ENCODE assay signal across 30 cellular contexts in genomic region chr5:545641-546375, GRCh38. TPM values are rescaled to one million over a fixed set of nuclear protein-coding genes. Genes with fewer than 3 reads are reported as not detected.
A peak's percentile ranks its signal among the peaks of the same experiment; 100 is the strongest.
DNase-seq lines count a peak whose midpoint lies in the region; ATAC-seq and TF ChIP-seq lines count a peak whose summit lies in the region.
"Had no signal": no experiment of that assay in that cellular context is flagged by ENCODE, and none has a peak within 500 bp of the region (broad histone marks: within the 10 kb centered on the region; RNA-seq: fewer than 3 reads in every experiment).

No MANE protein-coding gene starts in this region.

- peaks cover 13% of the 10 kb centered on the region for H3K9me3 Mint-ChIP-seq in WTC11
- H3K9me3 Mint-ChIP-seq: CD8-positive, alpha-beta T cell had no signal

- peaks cover 27% of the 10 kb centered on the region for H3K27me3 Mint-ChIP-seq in WTC11 (ENCODE audit: low read depth)

- 84 to 92% (median 85%) methylated on average over 10 to 12 of the region's 12 CpGs for WGBS in psoas muscle, 3 donors
- WGBS in testis, 2 donors: 93 to 100% methylated on average over 2 to 10 of the region's 12 CpGs

- no peaks in the 10 kb centered on the region for H3K4me1 ChIP-seq in left ventricle myocardium inferior
- no peaks in the 10 kb centered on the region for H3K4me1 ChIP-seq in psoas muscle
- no peaks in the 10 kb centered on the region for H3K4me1 ChIP-seq in testis
- H3K4me1 ChIP-seq: esophagus muscularis mucosa, foreskin keratinocyte had no signal

- peak; percentile 2 for DNase-seq in activated gamma-delta T cell treated with Interleukin-2 at 50 U/mL for 16 hours
- no peak for DNase-seq in activated gamma-delta T cell (lab: John Stamatoyannopoulos, UW)
- peak; percentile 6 for DNase-seq in WTC11 (ENCODE audit: low spot score)
- peak; percentile 12 for DNase-seq in left ventricle myocardium inferior
- DNase-seq in psoas muscle: peak; percentile 5 to 25
- DNase-seq in NCI-H2029 (lab: John Stamatoyannopoulos, UW): no peak
- DNase-seq in testis: no peak
- DNase-seq: activated CD8-positive, alpha-beta T cell treated with anti-CD3 and anti-CD28 coated beads, Interleukin-2, amount 10 ng/mL, durations not matched to agents 7 days and 5 days; activated T-cell treated with anti-CD3 and anti-CD28 coated beads for 4 hours; CD8-positive, alpha-beta T cell; central memory CD4-positive, alpha-beta T cell; foreskin keratinocyte; IMR-90; islet precursor cell; NCI-H1417 treated with DMSO at 0.1 percent for 48 hours; NCI-H2081; NCI-H2227 treated with DMSO at 0.1 percent for 48 hours; NCI-H526; nephron progenitor cell; PC-3; retina; stimulated activated CD4-positive, alpha-beta T cell treated with anti-CD3 and anti-CD28 coated beads, Interleukin-2, amount 100 ng/mL, for 24 hours had no signal

- CTCF ChIA-PET in WTC11 (lab: Charles Lee): no interaction called here

- H3K36me3 ChIP-seq in left ventricle myocardium inferior (no peaks in the 10 kb centered on the region), psoas muscle (ENCODE audit: insufficient read depth in 1 of 2, low read depth in 1 of 2) (no peaks in the 10 kb centered on the region), testis (ENCODE audit: low read depth, missing control alignments) (no peaks in the 10 kb centered on the region)
- H3K36me3 ChIP-seq: esophagus muscularis mucosa had no signal

- TF ChIP-seq CTCF in WTC11 (IDR thresholded peaks at IDR 0.05) (no peak), left ventricle myocardium inferior (IDR thresholded peaks at IDR 0.05; ENCODE audit: borderline replicate concordance) (no peak), psoas muscle (IDR thresholded peaks at IDR 0.05) (no peak), testis (IDR thresholded peaks at IDR 0.05) (no peak)

- intact Hi-C loops in left ventricle myocardium inferior (cut with micrococcal nuclease): no loop called here
- intact Hi-C loops in psoas muscle (cut with DNase I): no loop called here
- intact Hi-C loops in testis (cut with DNase I; ENCODE audit: low total_unique reads): no loop called here

- POLR2A ChIA-PET in WTC11 (lab: Charles Lee): no interaction called here

- H3K4me3 ChIP-seq in left ventricle myocardium inferior (no peak overlapping the region), psoas muscle (no peak overlapping the region), testis (no peak overlapping the region)
- H3K4me3 ChIP-seq: esophagus muscularis mucosa, lung had no signal

- H3K9me3 ChIP-seq in left ventricle myocardium inferior (replicated peaks) (peaks cover 6% of the 10 kb centered on the region), psoas muscle (no peaks in the 10 kb centered on the region), testis (no peaks in the 10 kb centered on the region)

- ATAC-seq in WTC11 (no peak), psoas muscle (no peak), HG03354 (IDR thresholded peaks at IDR 0.05; ENCODE audit: poor library complexity, severe bottlenecking, unreplicated experiment) (no peak)
- ATAC-seq: activated CD4-positive, CD25-positive, alpha-beta regulatory T cell treated with anti-CD3 and anti-CD28 coated beads, Interleukin-2, amount 50 U/mL, for 24 hours; activated CD8-positive, alpha-beta T cell treated with anti-CD3 and anti-CD28 coated beads, Interleukin-2, amount 10 ng/mL, durations not matched to agents 7 days and 5 days; CD8-positive, alpha-beta T cell; foreskin keratinocyte; PC-3; SK-N-SH treated with all-trans-retinoic acid at 6 μM for 48 hours; T-helper 17 cell had no signal

- no peak for TF ChIP-seq POLR2A in testis (IDR thresholded peaks at IDR 0.05)

- no peaks in the 10 kb centered on the region for H3K36me3 Mint-ChIP-seq in WTC11
- H3K36me3 Mint-ChIP-seq: activated naive CD8-positive, alpha-beta T cell; CD8-positive, alpha-beta T cell had no signal

- H3K27ac ChIP-seq in left ventricle myocardium inferior (replicated peaks): no peak overlapping the region
- H3K27ac ChIP-seq in psoas muscle: no peak overlapping the region
- H3K27ac ChIP-seq in testis: no peak overlapping the region
- H3K27ac ChIP-seq: esophagus muscularis mucosa, foreskin keratinocyte had no signal

- no peak overlapping the region for H3K4me3 Mint-ChIP-seq in WTC11
- H3K4me3 Mint-ChIP-seq: activated CD8-positive, alpha-beta T cell treated with anti-CD3 and anti-CD28 coated beads, Interleukin-2, amount 10 ng/mL, durations not matched to agents 7 days and 5 days; activated naive CD8-positive, alpha-beta T cell; CD8-positive, alpha-beta T cell; nephron progenitor cell had no signal

- H3K27me3 ChIP-seq in left ventricle myocardium inferior (ENCODE audit: low read depth) (peaks cover 91% of the 10 kb centered on the region), psoas muscle (ENCODE audit: insufficient read depth in 3 of 3, low read length in 2 of 3) (peaks cover 0 to 60% (median 5%) of the 10 kb centered on the region in 3 donors), testis (no peaks in the 10 kb centered on the region)

- no peaks in the 10 kb centered on the region for H3K4me1 Mint-ChIP-seq in WTC11

- H3K27ac Mint-ChIP-seq in WTC11: no peak overlapping the region
- H3K27ac Mint-ChIP-seq: activated naive CD8-positive, alpha-beta T cell; nephron progenitor cell; stimulated activated naive CD8-positive, alpha-beta T cell treated with anti-CD3 and anti-CD28 coated beads, Interleukin-15, Interleukin-2, amounts not matched to agents 100 ng/mL and 50 ng/mL, for 24 hours had no signal

TF ChIP-seq in WTC11, 78 proteins besides CTCF, POLR2A, EP300 and RAD21:
- no peak for TF ChIP-seq NFE2L1 (CRISPR knock-in tag; IDR thresholded peaks at IDR 0.05)
- TF ChIP-seq ZNF425 (CRISPR knock-in tag; conservative IDR thresholded peaks at IDR 0.05): no peak
- no peak for TF ChIP-seq JUN (CRISPR knock-in tag; IDR thresholded peaks at IDR 0.05)
- no peak for TF ChIP-seq SMAD4 (CRISPR knock-in tag; IDR thresholded peaks at IDR 0.05)
- TF ChIP-seq ZNF121 (CRISPR knock-in tag; IDR thresholded peaks at IDR 0.05): no peak
- TF ChIP-seq FOXJ3 (CRISPR knock-in tag; IDR thresholded peaks at IDR 0.05; ENCODE audit: borderline replicate concordance): no peak

RNA-seq across cellular contexts. Expression of gene SLC9A3, which starts 21.6 kb away (rescaled TPM):
- total RNA-seq in WTC11 (2021) (1.2 to 1.7 TPM (median 1.6 TPM) in 3 replicates), left ventricle myocardium inferior (0.91 TPM), psoas muscle (1 to 10 TPM in 2 of 4 donors, under 1 TPM in 2; 0.81 to 1.7 (median 1.0) TPM), testis (1 to 10 TPM; 2.3 to 3.8 TPM)
- polyA plus RNA-seq in psoas muscle (1 to 10 TPM; 1.2 to 1.7 (median 1.6) TPM), testis (ENCODE audit: insufficient read depth, low read depth, low replicate concordance) (2.6 TPM)

Comparison
In these comparisons a context has a peak if more than half of its experiments do, and no peak if none do; other contexts are left out.
1. DNase-seq: peak in activated gamma-delta T cell treated with Interleukin-2 at 50 U/mL for 16 hours (single experiment), WTC11 (single experiment), left ventricle myocardium inferior (single experiment) and psoas muscle (2 of 2); none in activated gamma-delta T cell (single experiment), NCI-H2029 (single experiment) and testis (single experiment).